Comparison of ENCODE assay signal across 8 cellular contexts in genomic region chr11:65262775-65263174, GRCh38. TPM values are rescaled to one million over a fixed set of nuclear protein-coding genes. Genes with fewer than 3 reads are reported as not detected.
A peak's percentile ranks its signal among the peaks of the same experiment; 100 is the strongest.
DNase-seq lines count a peak whose midpoint lies in the region; ATAC-seq and TF ChIP-seq lines count a peak whose summit lies in the region.

No MANE protein-coding gene starts in this region.

- H3K27me3 ChIP-seq in A673 (replicated peaks; ENCODE audit: insufficient read depth, low read depth, low read length, poor library complexity) (no peaks in the 10 kb centered on the region), adipocyte (replicated peaks; ENCODE audit: control insufficient read depth, insufficient read depth, low read length) (no peaks in the 10 kb centered on the region)

- DNase-seq in A673 (ENCODE audit: low spot score) (peak; percentile 21), HFF-Myc (ENCODE audit: extremely low read depth, low read depth) (no peak), adipocyte (ENCODE audit: low read depth) (no peak), memory B cell (ENCODE audit: low spot score in 2 of 2) (no peak), Ammon's horn (ENCODE audit: low spot score) (no peak), NCI-H345 treated with DMSO at 0.1 percent for 48 hours (lab: John Stamatoyannopoulos, UW; ENCODE audit: unreplicated experiment) (no peak)

- no peaks in the 10 kb centered on the region for H3K27me3 Mint-ChIP-seq in memory B cell

- intact Hi-C loops in A673 (cut with micrococcal nuclease; ENCODE audit: unreplicated experiment) = no loop called here

- H3K4me1 Mint-ChIP-seq in memory B cell = peaks cover 19% of the 10 kb centered on the region

- H3K36me3 ChIP-seq in A673 (ENCODE audit: insufficient read depth, low read length, poor library complexity, severe bottlenecking) (peaks cover 35% of the 10 kb centered on the region), adipocyte (ENCODE audit: control insufficient read depth, insufficient read depth, low read length, severe bottlenecking) (peaks cover 5% of the 10 kb centered on the region)

- H3K9me3 ChIP-seq in A673 (ENCODE audit: low read depth, low read length, poor library complexity, severe bottlenecking) (no peaks in the 10 kb centered on the region), adipocyte (ENCODE audit: control insufficient read depth, low read length) (no peaks in the 10 kb centered on the region)

- H3K4me3 ChIP-seq in A673 (ENCODE audit: low read depth, low read length, poor library complexity, severe bottlenecking) = peak overlapping the region; percentile 74
- H3K4me3 ChIP-seq in HFF-Myc (replicated peaks; ENCODE audit: low read depth, low read length) = peak overlapping the region; percentile 90
- H3K4me3 ChIP-seq in adipocyte (ENCODE audit: low read length) = peak overlapping the region; percentile 89

- TF ChIP-seq CTCF in A673 (conservative IDR thresholded peaks at IDR 0.05; ENCODE audit: low read depth, low read length) (no peak), HFF-Myc (IDR thresholded peaks at IDR 0.05; ENCODE audit: low read depth, low read length, missing control alignments) (no peak)

- peak overlapping the region; percentile 93 for H3K9ac ChIP-seq in adipocyte (ENCODE audit: low read length)

- BruUV-seq in A673 (replicated peaks; lab: Mats Ljungman, UMichigan) = TSS peak; percentile 86

- H3K36me3 Mint-ChIP-seq in memory B cell = peaks cover 11% of the 10 kb centered on the region

- H3K9me3 Mint-ChIP-seq in memory B cell = no peaks in the 10 kb centered on the region

- H3K4me1 ChIP-seq in A673 (ENCODE audit: insufficient read depth, low read length, poor library complexity, severe bottlenecking) (no peaks in the 10 kb centered on the region), adipocyte (ENCODE audit: control insufficient read depth, insufficient read depth, low read length) (peaks cover 15% of the 10 kb centered on the region)

- POLR2A ChIA-PET in A673 (lab: Charles Lee; ENCODE audit: low non-redundant PET) = interaction anchor here (0.6 kb wide), 1 partner anchor 28 kb away, joined by 6 read pairs; no protein-coding TSS in a partner anchor

- CTCF ChIA-PET in A673 (lab: Charles Lee) = interaction anchor here (1.0 to 1.7 kb wide), 3 partner anchors 13 to 54 kb away, joined by 3 to 14 read pairs (median 4); no protein-coding TSS in a partner anchor

- H3K27ac Mint-ChIP-seq in memory B cell = peak overlapping the region; percentile 83

- ATAC-seq in memory B cell (ENCODE audit: low read depth) = no peak
- ATAC-seq in HG02884 (IDR thresholded peaks at IDR 0.05; ENCODE audit: unreplicated experiment) = no peak
- no peak for ATAC-seq in HG02610 (IDR thresholded peaks at IDR 0.05; ENCODE audit: unreplicated experiment)

- peak overlapping the region; percentile 91 for H3K27ac ChIP-seq in A673 (ENCODE audit: low read depth, low read length, poor library complexity, severe bottlenecking)

- peak overlapping the region; percentile 74 for H3K4me3 Mint-ChIP-seq in memory B cell

RNA-seq across cellular contexts. Expression of gene POLA2, which starts 1.0 kb away (rescaled TPM):
- total RNA-seq in A673 (2021) = 92.4 TPM in 2 replicates

RNA-seq across cellular contexts. Expression of gene CDC42EP2, which starts 51.9 kb away (rescaled TPM):
- total RNA-seq in A673 (2021) = 4.8 and 5.4 TPM in 2 replicates
